Comparison of ENCODE assay signal across 25 cellular contexts in the genomic region with DNA sequence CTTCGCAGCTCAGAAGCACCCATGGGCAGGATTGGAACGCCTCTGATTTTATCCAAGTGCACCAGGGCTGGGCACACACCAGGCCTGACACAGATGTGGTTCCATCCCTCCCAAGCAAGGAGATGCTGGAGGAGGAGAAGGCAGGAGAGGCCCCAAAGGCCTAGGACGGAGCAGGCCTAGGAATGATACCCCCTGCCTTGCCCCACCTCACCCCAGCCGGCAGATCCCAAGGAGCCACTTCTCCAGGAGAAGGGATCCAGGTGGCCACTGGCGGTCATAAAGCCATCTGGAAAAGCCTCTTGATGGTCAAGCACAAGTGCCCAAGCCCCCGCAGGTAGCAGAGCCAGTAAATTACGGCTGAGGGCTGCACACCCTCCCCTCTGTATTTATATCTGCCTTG.
DNase-seq lines count a peak whose midpoint lies in the region; ATAC-seq and TF ChIP-seq lines count a peak whose summit lies in the region.
"Had no signal": no experiment of that assay in that cellular context is flagged by ENCODE, and none has a peak within 500 bp of the region (broad histone marks: within the 10 kb centered on the region; RNA-seq: fewer than 3 reads in every experiment).

No MANE protein-coding gene starts in this region.

- H3K4me3 ChIP-seq in RWPE2 (ENCODE audit: severe bottlenecking) (no peak overlapping the region), coronary artery (no peak overlapping the region), suprapubic skin (no peak overlapping the region)
- H3K4me3 ChIP-seq: A549; BLaER1 treated with 17β-estradiol and CSF1 and Interleukin-3, amounts not matched to agents 10 nM and 100 nM; GM23338; MG63; SJSA1 had no signal

- H3K4me1 Mint-ChIP-seq in activated CD8-positive, alpha-beta memory T cell treated with anti-CD3 and anti-CD28 coated beads, Interleukin-2, amount 10 ng/mL, durations not matched to agents 7 days and 5 days = no peaks in the 10 kb centered on the region

- H3K9me3 ChIP-seq in RWPE2 (ENCODE audit: severe bottlenecking) (no peaks in the 10 kb centered on the region), suprapubic skin (no peaks in the 10 kb centered on the region)
- H3K9me3 ChIP-seq: A549; BLaER1 treated with 17β-estradiol and CSF1 and Interleukin-3, amounts not matched to agents 10 nM and 100 nM; MG63; SJSA1 had no signal

- CTCF ChIA-PET in activated CD8-positive, alpha-beta memory T cell treated with anti-CD3 and anti-CD28 coated beads, Interleukin-2, amount 10 ng/mL, durations not matched to agents 7 days and 5 days (lab: Charles Lee) = no interaction called here

- peaks cover 13% of the 10 kb centered on the region for H3K4me1 ChIP-seq in RWPE2 (ENCODE audit: insufficient read depth, poor library complexity, severe bottlenecking)
- H3K4me1 ChIP-seq in suprapubic skin = no peaks in the 10 kb centered on the region
- H3K4me1 ChIP-seq: SJSA1 had no signal

- H3K27me3 ChIP-seq in RWPE2 (ENCODE audit: insufficient read depth, poor library complexity, severe bottlenecking) (no peaks in the 10 kb centered on the region), suprapubic skin (peaks cover 9% of the 10 kb centered on the region)
- H3K27me3 ChIP-seq: BLaER1 treated with 17β-estradiol and CSF1 and Interleukin-3, amounts not matched to agents 10 nM and 100 nM; MG63; SJSA1 had no signal

- ATAC-seq in RWPE2 (ENCODE audit: low read depth) (no peak), HG02885 (IDR thresholded peaks at IDR 0.05; ENCODE audit: poor library complexity, unreplicated experiment) (no peak)
- no peak for ATAC-seq in activated CD8-positive, alpha-beta memory T cell treated with anti-CD3 and anti-CD28 coated beads, Interleukin-2, amount 10 ng/mL, durations not matched to agents 7 days and 5 days
- ATAC-seq: A549, GM23338, PC-3 had no signal

- TF ChIP-seq CTCF in RWPE2 (IDR thresholded peaks at IDR 0.05; ENCODE audit: poor library complexity, severe bottlenecking) (no peak), coronary artery (IDR thresholded peaks at IDR 0.05) (no peak), suprapubic skin (IDR thresholded peaks at IDR 0.05) (no peak)

- H3K27me3 Mint-ChIP-seq in activated CD8-positive, alpha-beta memory T cell treated with anti-CD3 and anti-CD28 coated beads, Interleukin-2, amount 10 ng/mL, durations not matched to agents 7 days and 5 days = peaks cover 2% of the 10 kb centered on the region
- H3K27me3 Mint-ChIP-seq: CD4-positive, alpha-beta T cell had no signal

- H3K9me3 Mint-ChIP-seq in activated CD8-positive, alpha-beta memory T cell treated with anti-CD3 and anti-CD28 coated beads, Interleukin-2, amount 10 ng/mL, durations not matched to agents 7 days and 5 days (ENCODE audit: low read depth) = no peaks in the 10 kb centered on the region
- H3K9me3 Mint-ChIP-seq: CD4-positive, alpha-beta T cell; GM23338; H9 had no signal

- no peaks in the 10 kb centered on the region for H3K36me3 Mint-ChIP-seq in activated CD8-positive, alpha-beta memory T cell treated with anti-CD3 and anti-CD28 coated beads, Interleukin-2, amount 10 ng/mL, durations not matched to agents 7 days and 5 days

- H3K27ac ChIP-seq in RWPE2 (ENCODE audit: poor library complexity, severe bottlenecking) (no peak overlapping the region), coronary artery (no peak overlapping the region), suprapubic skin (no peak overlapping the region)
- H3K27ac ChIP-seq: A549; BLaER1 treated with 17β-estradiol and CSF1 and Interleukin-3, amounts not matched to agents 10 nM and 100 nM; SJSA1 had no signal

- no peak overlapping the region for H3K27ac Mint-ChIP-seq in activated CD8-positive, alpha-beta memory T cell treated with anti-CD3 and anti-CD28 coated beads, Interleukin-2, amount 10 ng/mL, durations not matched to agents 7 days and 5 days
- H3K27ac Mint-ChIP-seq: CD4-positive, alpha-beta T cell; GM23338; H9 had no signal

- TF ChIP-seq EP300 in suprapubic skin (IDR thresholded peaks at IDR 0.05) = no peak

- H3K4me3 Mint-ChIP-seq in activated CD8-positive, alpha-beta memory T cell treated with anti-CD3 and anti-CD28 coated beads, Interleukin-2, amount 10 ng/mL, durations not matched to agents 7 days and 5 days = no peak overlapping the region
- H3K4me3 Mint-ChIP-seq: CD4-positive, alpha-beta T cell; GM23338; H9 had no signal

- 94% methylated on average over 6 of the region's 7 CpGs for WGBS in suprapubic skin

- no peaks in the 10 kb centered on the region for H3K36me3 ChIP-seq in RWPE2 (ENCODE audit: low read depth)
- no peaks in the 10 kb centered on the region for H3K36me3 ChIP-seq in suprapubic skin
- H3K36me3 ChIP-seq: BLaER1 treated with 17β-estradiol and CSF1 and Interleukin-3, amounts not matched to agents 10 nM and 100 nM; MG63; SJSA1 had no signal

- TF ChIP-seq POLR2A in suprapubic skin (IDR thresholded peaks at IDR 0.05) = no peak

- DNase-seq in RWPE2 (ENCODE audit: low spot score) = peak; percentile 49
- peak; percentile 69 for DNase-seq in coronary artery (ENCODE audit: low spot score)
- peak; percentile 35 for DNase-seq in mesenteric fat pad (ENCODE audit: low spot score)
- peak; percentile 32 to 63 for DNase-seq in suprapubic skin (ENCODE audit: low spot score in 2 of 2)
- no peak for DNase-seq in activated CD8-positive, alpha-beta memory T cell treated with anti-CD3 and anti-CD28 coated beads, Interleukin-2, amount 10 ng/mL, durations not matched to agents 7 days and 5 days
- no peak for DNase-seq in stimulated activated CD4-positive, alpha-beta T cell treated with anti-CD3 and anti-CD28 coated beads, Interleukin-2, amount 100 ng/mL, for 48 hours
- DNase-seq: AML-193, IMR-90, KG1, MG63, NCI-H1105 treated with DMSO at 0.1 percent for 48 hours, NCI-H146, NCI-H1930, NCI-H446, NCI-H524 treated with DMSO at 0.1 percent for 48 hours, NCI-H774, PC-3, Right ventricle myocardium superior had no signal

Comparison
In these comparisons a context has a peak if more than half of its experiments do, and no peak if none do; other contexts are left out.
1. DNase-seq: peak in RWPE2 (single experiment), coronary artery (single experiment), mesenteric fat pad (single experiment) and suprapubic skin (2 of 2); none in activated CD8-positive, alpha-beta memory T cell treated with anti-CD3 and anti-CD28 coated beads, Interleukin-2, amount 10 ng/mL, durations not matched to agents 7 days and 5 days (single experiment) and stimulated activated CD4-positive, alpha-beta T cell treated with anti-CD3 and anti-CD28 coated beads, Interleukin-2, amount 100 ng/mL, for 48 hours (0 of 2).